Comparison of ENCODE assay signal across 2 cellular contexts in the genomic region with DNA sequence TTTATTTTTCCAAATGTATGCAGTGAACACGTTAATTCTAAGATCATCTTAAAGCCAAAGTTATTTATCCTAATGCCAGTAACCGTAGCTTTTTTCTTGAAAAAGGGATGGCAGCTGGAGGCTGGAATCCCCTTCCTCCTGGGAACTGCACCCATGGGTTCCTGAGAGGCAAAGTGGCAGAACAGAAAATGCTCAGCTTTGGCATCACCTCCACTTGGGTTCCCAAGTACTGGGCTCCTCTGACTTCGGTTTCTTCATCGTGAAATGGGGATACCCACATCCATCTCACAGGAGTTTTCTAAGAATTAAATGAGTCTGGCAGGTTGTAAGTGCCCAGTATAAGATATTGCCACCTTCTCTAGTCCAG.
TF ChIP-seq lines count a peak whose summit lies in the region.

No MANE protein-coding gene starts in this region.

TF ChIP-seq in IMR-90, 13 proteins besides CTCF, POLR2A, EP300 and RAD21:
- no peak for TF ChIP-seq CHD1 (IDR thresholded peaks at IDR 0.05; ENCODE audit: low read depth, low read length)
- no peak for TF ChIP-seq MAFK (IDR thresholded peaks at IDR 0.05; ENCODE audit: low read depth, low read length)
- no peak for TF ChIP-seq RFX5 (IDR thresholded peaks at IDR 0.05; ENCODE audit: low read depth, low read length)
- TF ChIP-seq MXI1 (IDR thresholded peaks at IDR 0.05; ENCODE audit: borderline replicate concordance, low read depth, low read length), result no peak
- TF ChIP-seq BHLHE40 (IDR thresholded peaks at IDR 0.05; ENCODE audit: low read depth, low read length), result no peak

TF ChIP-seq in H1, 55 proteins besides CTCF, POLR2A, EP300 and RAD21:
- no peak for TF ChIP-seq TEAD4 (IDR thresholded peaks at IDR 0.05; ENCODE audit: low read depth, low read length)
- TF ChIP-seq, protein P1, sequence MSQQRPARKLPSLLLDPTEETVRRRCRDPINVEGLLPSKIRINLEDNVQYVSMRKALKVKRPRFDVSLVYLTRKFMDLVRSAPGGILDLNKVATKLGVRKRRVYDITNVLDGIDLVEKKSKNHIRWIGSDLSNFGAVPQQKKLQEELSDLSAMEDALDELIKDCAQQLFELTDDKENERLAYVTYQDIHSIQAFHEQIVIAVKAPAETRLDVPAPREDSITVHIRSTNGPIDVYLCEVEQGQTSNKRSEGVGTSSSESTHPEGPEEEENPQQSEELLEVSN (IDR thresholded peaks at IDR 0.05), result no peak
- TF ChIP-seq SP4 (IDR thresholded peaks at IDR 0.05; ENCODE audit: low read length), result no peak
- no peak for TF ChIP-seq TBP (IDR thresholded peaks at IDR 0.05; ENCODE audit: low read depth, low read length)
- no peak for TF ChIP-seq POU5F1 (IDR thresholded peaks at IDR 0.05; ENCODE audit: low read depth, low read length)
- no peak for TF ChIP-seq BCL11A (IDR thresholded peaks at IDR 0.05; ENCODE audit: low read depth in 2 of 2, low read length in 2 of 2)
- no peak for TF ChIP-seq PHF8 (conservative IDR thresholded peaks at IDR 0.05; ENCODE audit: low read depth, low read length)
- TF ChIP-seq, protein P2, sequence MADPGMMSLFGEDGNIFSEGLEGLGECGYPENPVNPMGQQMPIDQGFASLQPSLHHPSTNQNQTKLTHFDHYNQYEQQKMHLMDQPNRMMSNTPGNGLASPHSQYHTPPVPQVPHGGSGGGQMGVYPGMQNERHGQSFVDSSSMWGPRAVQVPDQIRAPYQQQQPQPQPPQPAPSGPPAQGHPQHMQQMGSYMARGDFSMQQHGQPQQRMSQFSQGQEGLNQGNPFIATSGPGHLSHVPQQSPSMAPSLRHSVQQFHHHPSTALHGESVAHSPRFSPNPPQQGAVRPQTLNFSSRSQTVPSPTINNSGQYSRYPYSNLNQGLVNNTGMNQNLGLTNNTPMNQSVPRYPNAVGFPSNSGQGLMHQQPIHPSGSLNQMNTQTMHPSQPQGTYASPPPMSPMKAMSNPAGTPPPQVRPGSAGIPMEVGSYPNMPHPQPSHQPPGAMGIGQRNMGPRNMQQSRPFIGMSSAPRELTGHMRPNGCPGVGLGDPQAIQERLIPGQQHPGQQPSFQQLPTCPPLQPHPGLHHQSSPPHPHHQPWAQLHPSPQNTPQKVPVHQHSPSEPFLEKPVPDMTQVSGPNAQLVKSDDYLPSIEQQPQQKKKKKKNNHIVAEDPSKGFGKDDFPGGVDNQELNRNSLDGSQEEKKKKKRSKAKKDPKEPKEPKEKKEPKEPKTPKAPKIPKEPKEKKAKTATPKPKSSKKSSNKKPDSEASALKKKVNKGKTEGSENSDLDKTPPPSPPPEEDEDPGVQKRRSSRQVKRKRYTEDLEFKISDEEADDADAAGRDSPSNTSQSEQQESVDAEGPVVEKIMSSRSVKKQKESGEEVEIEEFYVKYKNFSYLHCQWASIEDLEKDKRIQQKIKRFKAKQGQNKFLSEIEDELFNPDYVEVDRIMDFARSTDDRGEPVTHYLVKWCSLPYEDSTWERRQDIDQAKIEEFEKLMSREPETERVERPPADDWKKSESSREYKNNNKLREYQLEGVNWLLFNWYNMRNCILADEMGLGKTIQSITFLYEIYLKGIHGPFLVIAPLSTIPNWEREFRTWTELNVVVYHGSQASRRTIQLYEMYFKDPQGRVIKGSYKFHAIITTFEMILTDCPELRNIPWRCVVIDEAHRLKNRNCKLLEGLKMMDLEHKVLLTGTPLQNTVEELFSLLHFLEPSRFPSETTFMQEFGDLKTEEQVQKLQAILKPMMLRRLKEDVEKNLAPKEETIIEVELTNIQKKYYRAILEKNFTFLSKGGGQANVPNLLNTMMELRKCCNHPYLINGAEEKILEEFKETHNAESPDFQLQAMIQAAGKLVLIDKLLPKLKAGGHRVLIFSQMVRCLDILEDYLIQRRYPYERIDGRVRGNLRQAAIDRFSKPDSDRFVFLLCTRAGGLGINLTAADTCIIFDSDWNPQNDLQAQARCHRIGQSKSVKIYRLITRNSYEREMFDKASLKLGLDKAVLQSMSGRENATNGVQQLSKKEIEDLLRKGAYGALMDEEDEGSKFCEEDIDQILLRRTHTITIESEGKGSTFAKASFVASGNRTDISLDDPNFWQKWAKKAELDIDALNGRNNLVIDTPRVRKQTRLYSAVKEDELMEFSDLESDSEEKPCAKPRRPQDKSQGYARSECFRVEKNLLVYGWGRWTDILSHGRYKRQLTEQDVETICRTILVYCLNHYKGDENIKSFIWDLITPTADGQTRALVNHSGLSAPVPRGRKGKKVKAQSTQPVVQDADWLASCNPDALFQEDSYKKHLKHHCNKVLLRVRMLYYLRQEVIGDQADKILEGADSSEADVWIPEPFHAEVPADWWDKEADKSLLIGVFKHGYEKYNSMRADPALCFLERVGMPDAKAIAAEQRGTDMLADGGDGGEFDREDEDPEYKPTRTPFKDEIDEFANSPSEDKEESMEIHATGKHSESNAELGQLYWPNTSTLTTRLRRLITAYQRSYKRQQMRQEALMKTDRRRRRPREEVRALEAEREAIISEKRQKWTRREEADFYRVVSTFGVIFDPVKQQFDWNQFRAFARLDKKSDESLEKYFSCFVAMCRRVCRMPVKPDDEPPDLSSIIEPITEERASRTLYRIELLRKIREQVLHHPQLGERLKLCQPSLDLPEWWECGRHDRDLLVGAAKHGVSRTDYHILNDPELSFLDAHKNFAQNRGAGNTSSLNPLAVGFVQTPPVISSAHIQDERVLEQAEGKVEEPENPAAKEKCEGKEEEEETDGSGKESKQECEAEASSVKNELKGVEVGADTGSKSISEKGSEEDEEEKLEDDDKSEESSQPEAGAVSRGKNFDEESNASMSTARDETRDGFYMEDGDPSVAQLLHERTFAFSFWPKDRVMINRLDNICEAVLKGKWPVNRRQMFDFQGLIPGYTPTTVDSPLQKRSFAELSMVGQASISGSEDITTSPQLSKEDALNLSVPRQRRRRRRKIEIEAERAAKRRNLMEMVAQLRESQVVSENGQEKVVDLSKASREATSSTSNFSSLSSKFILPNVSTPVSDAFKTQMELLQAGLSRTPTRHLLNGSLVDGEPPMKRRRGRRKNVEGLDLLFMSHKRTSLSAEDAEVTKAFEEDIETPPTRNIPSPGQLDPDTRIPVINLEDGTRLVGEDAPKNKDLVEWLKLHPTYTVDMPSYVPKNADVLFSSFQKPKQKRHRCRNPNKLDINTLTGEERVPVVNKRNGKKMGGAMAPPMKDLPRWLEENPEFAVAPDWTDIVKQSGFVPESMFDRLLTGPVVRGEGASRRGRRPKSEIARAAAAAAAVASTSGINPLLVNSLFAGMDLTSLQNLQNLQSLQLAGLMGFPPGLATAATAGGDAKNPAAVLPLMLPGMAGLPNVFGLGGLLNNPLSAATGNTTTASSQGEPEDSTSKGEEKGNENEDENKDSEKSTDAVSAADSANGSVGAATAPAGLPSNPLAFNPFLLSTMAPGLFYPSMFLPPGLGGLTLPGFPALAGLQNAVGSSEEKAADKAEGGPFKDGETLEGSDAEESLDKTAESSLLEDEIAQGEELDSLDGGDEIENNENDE (IDR thresholded peaks at IDR 0.05; ENCODE audit: insufficient replicate concordance, low read length), result no peak
- TF ChIP-seq NRF1 (IDR thresholded peaks at IDR 0.05; ENCODE audit: low read depth, low read length), result no peak
- TF ChIP-seq CREB1 (IDR thresholded peaks at IDR 0.05), result no peak
- no peak for TF ChIP-seq ATF3 (IDR thresholded peaks at IDR 0.05; ENCODE audit: insufficient read depth, low read depth, low read length)
- TF ChIP-seq TAF7 (optimal IDR thresholded peaks at IDR 0.05; ENCODE audit: borderline replicate concordance, low read depth, low read length), result no peak
- no peak for TF ChIP-seq SIN3A (conservative IDR thresholded peaks at IDR 0.05 in 1 of 2, IDR thresholded peaks at IDR 0.05 in 1 of 2; ENCODE audit: low read depth in 1 of 2, low read length in 2 of 2)
- no peak for TF ChIP-seq SIX5 (IDR thresholded peaks at IDR 0.05; ENCODE audit: low read depth, low read length)
- no peak for TF ChIP-seq KDM5A (IDR thresholded peaks at IDR 0.05; ENCODE audit: low read length)
